Comparison of ENCODE assay signal across 8 cellular contexts in the genomic region with DNA sequence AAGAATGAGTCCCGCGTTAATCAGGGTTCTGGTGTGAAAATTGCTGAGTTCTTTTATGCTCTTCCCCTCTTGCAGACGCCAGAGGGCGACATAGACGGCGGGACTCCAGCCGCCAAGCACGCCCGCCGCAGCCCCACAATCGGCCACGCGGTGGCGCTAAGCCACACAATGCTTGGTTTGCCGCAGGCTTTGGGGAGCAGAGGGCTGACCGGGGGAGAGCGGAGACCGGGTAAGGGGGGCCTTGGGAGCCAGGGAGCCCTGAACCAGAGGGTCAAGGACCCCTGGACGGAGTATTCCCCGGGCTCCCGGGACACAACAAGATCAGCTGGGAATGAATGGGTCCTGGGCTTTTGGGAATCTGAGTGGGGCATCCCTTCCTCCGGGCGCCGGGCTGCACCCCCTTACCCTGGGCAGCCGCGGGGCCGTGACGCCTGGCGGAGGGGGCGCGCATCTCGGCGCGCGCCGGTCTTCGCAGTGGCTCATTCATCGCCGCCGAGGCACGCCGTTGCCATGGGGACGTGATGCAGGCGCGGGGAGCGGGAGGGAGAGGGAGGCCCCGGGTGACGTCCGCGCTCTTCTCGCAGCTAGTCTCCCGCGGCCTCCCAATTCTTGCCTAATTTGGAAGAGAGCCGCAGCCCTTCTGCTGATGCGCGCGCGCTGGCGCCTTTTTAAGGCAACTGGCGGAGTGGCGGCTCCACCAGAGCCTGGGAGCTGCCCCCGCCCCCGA. TPM values are rescaled to one million over a fixed set of nuclear protein-coding genes. Genes with fewer than 3 reads are reported as not detected.
DNase-seq lines count a peak whose midpoint lies in the region; ATAC-seq, FAIRE-seq and TF ChIP-seq lines count a peak whose summit lies in the region.

No MANE protein-coding gene starts in this region.

- H3K4me2 ChIP-seq in fibroblast of lung (ENCODE audit: extremely low read depth, insufficient read depth, low read length) = peak overlapping the region; percentile 88

- no peaks in the 10 kb centered on the region for H3K36me3 ChIP-seq in Peyer's patch
- no peaks in the 10 kb centered on the region for H3K36me3 ChIP-seq in fibroblast of lung (ENCODE audit: control insufficient read depth, insufficient read depth, low read length)
- no peaks in the 10 kb centered on the region for H3K36me3 ChIP-seq in naive thymus-derived CD4-positive, alpha-beta T cell (ENCODE audit: control insufficient read depth in 2 of 3, insufficient read depth in 3 of 3, low read length in 3 of 3)

- no peaks in the 10 kb centered on the region for H3K9me3 Mint-ChIP-seq in activated T-cell treated with anti-CD3 and anti-CD28 coated beads, Interleukin-2, amount 50 U/mL, for 72 hours
- H3K9me3 Mint-ChIP-seq in naive thymus-derived CD4-positive, alpha-beta T cell = no peaks in the 10 kb centered on the region

- H2AFZ ChIP-seq in fibroblast of lung (ENCODE audit: low read length) = no peak overlapping the region

- peak overlapping the region; percentile 89 to 90 for H3K4me3 Mint-ChIP-seq in activated T-cell treated with anti-CD3 and anti-CD28 coated beads, Interleukin-2, amount 50 U/mL, for 72 hours
- peak overlapping the region; percentile 42 to 86 (median 84) for H3K4me3 Mint-ChIP-seq in naive thymus-derived CD4-positive, alpha-beta T cell

- H3K9ac ChIP-seq in fibroblast of lung (ENCODE audit: insufficient read depth, low read length) = peak overlapping the region; percentile 55

- no peaks in the 10 kb centered on the region for H3K27me3 ChIP-seq in Peyer's patch
- peaks cover 11% of the 10 kb centered on the region for H3K27me3 ChIP-seq in fibroblast of lung (ENCODE audit: control insufficient read depth, insufficient read depth, low read length)
- no peaks in the 10 kb centered on the region for H3K27me3 ChIP-seq in naive thymus-derived CD4-positive, alpha-beta T cell (ENCODE audit: control insufficient read depth in 2 of 2, insufficient read depth in 2 of 2, low read length in 2 of 2)

- peak; percentile 88 to 91 for ATAC-seq in activated T-cell treated with anti-CD3 and anti-CD28 coated beads, Interleukin-2, amount 50 U/mL, for 72 hours (replicated peaks in 1 of 2)
- ATAC-seq in naive thymus-derived CD4-positive, alpha-beta T cell = peak; percentile 98

- DNase-seq in 8988T (peak; percentile 99), GM18507 (ENCODE audit: extremely low spot score, insufficient read length, low read depth) (peak; percentile 90), Kasumi-1 (lab: John Stamatoyannopoulos, UW) (peak; percentile 78 to 81), Peyer's patch (peak; percentile 89 to 95 (median 92)), fibroblast of lung (ENCODE audit: low read depth in 2 of 2) (peak; percentile 90 to 95)
- peak; percentile 92 to 96 for DNase-seq in activated T-cell treated with anti-CD3 and anti-CD28 coated beads, Interleukin-2, amount 50 U/mL, for 72 hours
- DNase-seq in naive thymus-derived CD4-positive, alpha-beta T cell = peak; percentile 81 to 98 (median 88)
- DNase-seq in stimulated activated CD8-positive, alpha-beta memory T cell treated with anti-CD3 and anti-CD28 coated beads, Interleukin-7, amount 100 ng/mL, for 48 hours (ENCODE audit: extremely low read depth in 1 of 2, low read depth in 1 of 2) = peak; percentile 77 to 81

- TF ChIP-seq CTCF in Peyer's patch (IDR thresholded peaks at IDR 0.05) (peak; percentile 99 to 100 (median 100)), fibroblast of lung (conservative IDR thresholded peaks at IDR 0.05 in 1 of 2, IDR thresholded peaks at IDR 0.05 in 1 of 2; ENCODE audit: low read depth in 1 of 2, low read length in 2 of 2) (peak; percentile 97 to 100)

- no peaks in the 10 kb centered on the region for H3K79me2 ChIP-seq in fibroblast of lung (ENCODE audit: control insufficient read depth, insufficient read depth, low read length)

- POLR2A ChIA-PET in naive thymus-derived CD4-positive, alpha-beta T cell (lab: Charles Lee) = interaction anchor here (1.8 kb wide), 1 partner anchor 269 kb away, joined by 9 read pairs; a partner anchor contains a TSS

- H3K4me1 Mint-ChIP-seq in activated T-cell treated with anti-CD3 and anti-CD28 coated beads, Interleukin-2, amount 50 U/mL, for 72 hours (ENCODE audit: low read depth) = peaks cover 7% of the 10 kb centered on the region
- H3K4me1 Mint-ChIP-seq in naive thymus-derived CD4-positive, alpha-beta T cell = peaks cover 0 to 5% (median 4%) of the 10 kb centered on the region in 7 donors

- no peaks in the 10 kb centered on the region for H4K20me1 ChIP-seq in fibroblast of lung (ENCODE audit: control insufficient read depth, extremely low read depth, insufficient read depth, low read length)

- intact Hi-C loops in naive thymus-derived CD4-positive, alpha-beta T cell (cut with micrococcal nuclease) = loop anchor here (1.0 to 2.0 kb wide), 10 partner anchors 13 to 426 kb away; a partner anchor contains a TSS

- H3K4me3 ChIP-seq in Peyer's patch (peak overlapping the region; percentile 6 to 47 (median 28)), fibroblast of lung (replicated peaks in 1 of 4; ENCODE audit: control extremely low read depth in 1 of 4, insufficient read depth in 1 of 4, low read depth in 3 of 4, low read length in 4 of 4) (peak overlapping the region; percentile 30 to 60 (median 48))
- H3K4me3 ChIP-seq in naive thymus-derived CD4-positive, alpha-beta T cell (ENCODE audit: low read length) = peak overlapping the region; percentile 51

- H3K4me1 ChIP-seq in Peyer's patch = peaks cover 0 to 11% (median 3%) of the 10 kb centered on the region in 4 donors
- no peaks in the 10 kb centered on the region for H3K4me1 ChIP-seq in fibroblast of lung (ENCODE audit: control insufficient read depth, extremely low read depth, insufficient read depth, low read length)
- H3K4me1 ChIP-seq in naive thymus-derived CD4-positive, alpha-beta T cell (ENCODE audit: control insufficient read depth in 2 of 2, insufficient read depth in 2 of 2, low read length in 2 of 2) = peaks cover 4 to 5% of the 10 kb centered on the region in 2 donors

- H3K36me3 Mint-ChIP-seq in activated T-cell treated with anti-CD3 and anti-CD28 coated beads, Interleukin-2, amount 50 U/mL, for 72 hours (ENCODE audit: insufficient read depth in 2 of 2) = no peaks in the 10 kb centered on the region
- H3K36me3 Mint-ChIP-seq in naive thymus-derived CD4-positive, alpha-beta T cell = no peaks in the 10 kb centered on the region

- peaks cover 26% of the 10 kb centered on the region for H3K27me3 Mint-ChIP-seq in activated T-cell treated with anti-CD3 and anti-CD28 coated beads, Interleukin-2, amount 50 U/mL, for 72 hours (ENCODE audit: low read depth)
- H3K27me3 Mint-ChIP-seq in naive thymus-derived CD4-positive, alpha-beta T cell = peaks cover 17 to 35% (median 28%) of the 10 kb centered on the region in 5 donors

- no peak overlapping the region for H3K27ac Mint-ChIP-seq in activated T-cell treated with anti-CD3 and anti-CD28 coated beads, Interleukin-2, amount 50 U/mL, for 72 hours
- H3K27ac Mint-ChIP-seq in naive thymus-derived CD4-positive, alpha-beta T cell = peak overlapping the region in 3 of 9 donors; percentile 4 to 75 (median 20)

- no peaks in the 10 kb centered on the region for H3K9me3 ChIP-seq in Peyer's patch
- no peaks in the 10 kb centered on the region for H3K9me3 ChIP-seq in fibroblast of lung (ENCODE audit: control insufficient read depth, insufficient read depth, low read depth, low read length)
- no peaks in the 10 kb centered on the region for H3K9me3 ChIP-seq in naive thymus-derived CD4-positive, alpha-beta T cell (ENCODE audit: control insufficient read depth in 2 of 3, low read length in 3 of 3)

- peak; percentile 92 for FAIRE-seq in GM18507 (lab: Jason Lieb, UNC)

- no peak for TF ChIP-seq POLR2A in Peyer's patch (IDR thresholded peaks at IDR 0.05)

- H3K27ac ChIP-seq in Peyer's patch (peak overlapping the region in 3 of 4 donors; percentile 36 to 79 (median 40)), fibroblast of lung (ENCODE audit: insufficient read depth, low read length) (peak overlapping the region; percentile 79)
- no peak overlapping the region for H3K27ac ChIP-seq in naive thymus-derived CD4-positive, alpha-beta T cell (ENCODE audit: low read depth, low read length)

- CTCF ChIA-PET in naive thymus-derived CD4-positive, alpha-beta T cell (lab: Charles Lee) = interaction anchor here (0.6 to 4.5 kb wide), 10 partner anchors 13 to 980 kb away, joined by 3 to 32 read pairs (median 4); a partner anchor contains a TSS

RNA-seq across cellular contexts. Expression of a gene that starts 12.2 kb away (rescaled TPM):
- total RNA-seq in Peyer's patch = not detected
- total RNA-seq in activated T-cell treated with anti-CD3 and anti-CD28 coated beads, Interleukin-2, amount 50 U/mL, for 72 hours = not detected
- not detected in 2 replicates for total RNA-seq in fibroblast of lung
- polyA plus RNA-seq in fibroblast of lung = 0.08 and 0.16 TPM in 2 replicates
- polyA plus RNA-seq in fibroblast of lung (2012) = 0.14 TPM in 1 of 2 replicates, not detected in the other
- polyA minus RNA-seq in fibroblast of lung (ENCODE audit: low replicate concordance) = not detected in 2 replicates
- under 1 TPM in 1 of 5 experiments, not detected in 4; 0.53 TPM for total RNA-seq in naive thymus-derived CD4-positive, alpha-beta T cell
- not detected for polyA plus RNA-seq in naive thymus-derived CD4-positive, alpha-beta T cell

RNA-seq across cellular contexts. Expression of a gene that starts 30.0 kb away (rescaled TPM):
- total RNA-seq in Peyer's patch = 10 to 100 TPM; 24.7 to 34.9 (median 28.9) TPM
- 10 to 100 TPM; 57.4 to 66.6 TPM for total RNA-seq in activated T-cell treated with anti-CD3 and anti-CD28 coated beads, Interleukin-2, amount 50 U/mL, for 72 hours
- total RNA-seq in fibroblast of lung = 32.7 and 39.3 TPM in 2 replicates
- 35.7 and 55.9 TPM in 2 replicates for polyA plus RNA-seq in fibroblast of lung
- polyA plus RNA-seq in fibroblast of lung (2012) = 49.3 and 82.5 TPM in 2 replicates
- 44.4 and 96.5 TPM in 2 replicates for polyA minus RNA-seq in fibroblast of lung (ENCODE audit: low replicate concordance)
- total RNA-seq in naive thymus-derived CD4-positive, alpha-beta T cell = 10 to 100 TPM; 23.5 to 64.1 (median 24.0) TPM
- polyA plus RNA-seq in naive thymus-derived CD4-positive, alpha-beta T cell = 10 to 100 TPM; 83.2 to 89.3 TPM

RNA-seq across cellular contexts. Expression of a gene that starts 37.1 kb away (rescaled TPM):
- total RNA-seq in Peyer's patch (10 to 100 TPM in 3 of 4 donors, 1 to 10 TPM in 1; 7.4 to 21.6 (median 17.1) TPM), fibroblast of lung (under 0.01 and 0.17 TPM in 2 replicates)
- 1 to 10 TPM; 3.3 to 3.6 TPM for total RNA-seq in activated T-cell treated with anti-CD3 and anti-CD28 coated beads, Interleukin-2, amount 50 U/mL, for 72 hours
- 0.15 and 1.7 TPM in 2 replicates for polyA plus RNA-seq in fibroblast of lung
- polyA plus RNA-seq in fibroblast of lung (2012) = 0.43 and 3.1 TPM in 2 replicates
- 0.11 and 6.4 TPM in 2 replicates for polyA minus RNA-seq in fibroblast of lung (ENCODE audit: low replicate concordance)
- total RNA-seq in naive thymus-derived CD4-positive, alpha-beta T cell = 10 to 100 TPM in 3 of 5 experiments, 1 to 10 TPM in 2; 6.0 to 18.9 (median 12.0) TPM
- 1 to 10 TPM; 2.7 to 6.2 TPM for polyA plus RNA-seq in naive thymus-derived CD4-positive, alpha-beta T cell

RNA-seq across cellular contexts. Expression of a gene that starts 58.1 kb away (rescaled TPM):
- 10 to 100 TPM in 2 of 4 donors, 1 to 10 TPM in 2; 5.6 to 11.6 (median 10.0) TPM for total RNA-seq in Peyer's patch
- 1 to 10 TPM; 6.2 to 6.6 TPM for total RNA-seq in activated T-cell treated with anti-CD3 and anti-CD28 coated beads, Interleukin-2, amount 50 U/mL, for 72 hours
- total RNA-seq in fibroblast of lung = 16.2 and 20.3 TPM in 2 replicates
- polyA plus RNA-seq in fibroblast of lung = 5.0 and 5.1 TPM in 2 replicates
- 7.8 and 8.1 TPM in 2 replicates for polyA plus RNA-seq in fibroblast of lung (2012)
- 19.5 and 27.2 TPM in 2 replicates for polyA minus RNA-seq in fibroblast of lung (ENCODE audit: low replicate concordance)
- 10 to 100 TPM; 10.6 to 27.3 (median 18.6) TPM for total RNA-seq in naive thymus-derived CD4-positive, alpha-beta T cell
- 1 to 10 TPM; 5.2 to 8.4 TPM for polyA plus RNA-seq in naive thymus-derived CD4-positive, alpha-beta T cell
